Comparison of ENCODE assay signal across 14 cellular contexts in the genomic region with DNA sequence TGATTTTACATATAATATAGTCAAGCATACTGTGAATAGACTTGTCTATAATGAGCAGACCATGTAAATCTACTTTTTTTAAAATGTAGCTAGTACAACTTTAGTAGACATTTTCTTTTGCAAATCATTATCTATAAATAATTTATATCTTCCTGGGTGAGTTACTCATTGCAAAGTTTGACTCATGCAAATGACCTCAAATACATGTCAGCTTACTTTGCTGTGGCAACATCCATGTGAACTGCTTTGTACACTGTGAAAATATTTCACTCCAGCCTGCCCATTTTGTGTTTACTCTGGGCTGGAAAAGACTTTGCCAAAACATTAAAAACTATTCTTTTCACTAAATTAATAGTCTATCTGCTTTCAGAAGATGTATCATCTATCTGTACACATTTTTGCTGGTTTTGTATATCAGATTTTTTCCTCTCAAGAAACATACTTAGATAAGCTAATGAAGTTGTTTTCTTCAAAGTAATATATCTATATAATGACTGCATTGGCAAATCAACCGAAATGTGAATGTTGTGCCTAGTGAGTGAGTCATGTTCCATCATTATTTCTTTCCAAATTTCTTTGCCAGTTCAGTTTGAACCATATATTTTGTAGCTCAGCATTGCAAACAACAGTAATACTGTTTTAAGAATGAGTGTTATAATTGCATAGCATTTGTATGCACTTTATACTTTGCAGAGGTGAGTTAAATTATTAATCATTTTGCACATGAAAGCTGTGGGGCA. TPM values are rescaled to one million over a fixed set of nuclear protein-coding genes. Genes with fewer than 3 reads are reported as not detected.
DNase-seq lines count a peak whose midpoint lies in the region; ATAC-seq and TF ChIP-seq lines count a peak whose summit lies in the region.
"Had no signal": no experiment of that assay in that cellular context is flagged by ENCODE, and none has a peak within 500 bp of the region (broad histone marks: within the 10 kb centered on the region; RNA-seq: fewer than 3 reads in every experiment).

No MANE protein-coding gene starts in this region.

- H3K9me3 ChIP-seq in mammary epithelial cell (replicated peaks; ENCODE audit: insufficient read depth, low read length): no peaks in the 10 kb centered on the region
- no peaks in the 10 kb centered on the region for H3K9me3 ChIP-seq in right lobe of liver
- H3K9me3 ChIP-seq in CD8-positive, alpha-beta memory T cell (ENCODE audit: low read length): no peaks in the 10 kb centered on the region
- H3K9me3 ChIP-seq: lower lobe of right lung had no signal

- DNase-seq in Caki2 (ENCODE audit: low read depth): peak; percentile 21
- DNase-seq in HT-29 (ENCODE audit: low spot score): peak; percentile 75
- DNase-seq in mammary epithelial cell: peak; percentile 70
- DNase-seq in right lobe of liver: no peak
- no peak for DNase-seq in activated naive CD8-positive, alpha-beta T cell treated with anti-CD3 and anti-CD28 coated beads, Interleukin-2, amount 50 U/mL, for 24 hours
- no peak for DNase-seq in CD8-positive, alpha-beta memory T cell
- DNase-seq: activated CD4-positive, CD25-positive, alpha-beta regulatory T cell treated with anti-CD3 and anti-CD28 coated beads, Interleukin-2, amount 50 U/mL, for 72 hours; DMS153; lower lobe of right lung; NCI-H2107; right cardiac atrium; stimulated activated CD8-positive, alpha-beta memory T cell treated with anti-CD3 and anti-CD28 coated beads, Interleukin-4, amount 100 ng/mL, for 48 hours had no signal

- POLR2A ChIA-PET in CD8-positive, alpha-beta memory T cell (lab: Charles Lee): no interaction called here

- H3K27ac Mint-ChIP-seq in activated naive CD8-positive, alpha-beta T cell treated with anti-CD3 and anti-CD28 coated beads, Interleukin-2, amount 50 U/mL, for 24 hours: no peak overlapping the region
- no peak overlapping the region for H3K27ac Mint-ChIP-seq in CD8-positive, alpha-beta memory T cell

- BruUV-seq in mammary epithelial cell (replicated peaks; lab: Mats Ljungman, UMichigan): no TSS peak

- no peak overlapping the region for H2AFZ ChIP-seq in mammary epithelial cell (ENCODE audit: low read depth, low read length)

- H3K79me2 ChIP-seq in mammary epithelial cell (ENCODE audit: insufficient read depth, low read length): no peaks in the 10 kb centered on the region

- H3K4me2 ChIP-seq in mammary epithelial cell (ENCODE audit: insufficient read depth, low read depth, low read length): no peak overlapping the region

- CTCF ChIA-PET in mammary epithelial cell (lab: Charles Lee; ENCODE audit: low non-redundant PET): no interaction called here
- CTCF ChIA-PET in CD8-positive, alpha-beta memory T cell (lab: Charles Lee): no interaction called here

- H3K4me1 ChIP-seq in mammary epithelial cell (ENCODE audit: insufficient read depth, low read length) (peaks cover 4% of the 10 kb centered on the region), right lobe of liver (peaks cover 0 to 4% (median 2%) of the 10 kb centered on the region in 4 donors)
- no peaks in the 10 kb centered on the region for H3K4me1 ChIP-seq in CD8-positive, alpha-beta memory T cell (ENCODE audit: insufficient read depth, low read length)
- H3K4me1 ChIP-seq: lower lobe of right lung had no signal

- no peak for TF ChIP-seq POLR2A in right lobe of liver (IDR thresholded peaks at IDR 0.05)

- H3K36me3 Mint-ChIP-seq in activated naive CD8-positive, alpha-beta T cell treated with anti-CD3 and anti-CD28 coated beads, Interleukin-2, amount 50 U/mL, for 24 hours (ENCODE audit: low read depth): no peaks in the 10 kb centered on the region
- H3K36me3 Mint-ChIP-seq in CD8-positive, alpha-beta memory T cell: no peaks in the 10 kb centered on the region

- H3K4me3 ChIP-seq in mammary epithelial cell (replicated peaks in 1 of 3; ENCODE audit: insufficient read depth in 1 of 3, low read depth in 2 of 3, low read length in 3 of 3) (no peak overlapping the region), right lobe of liver (no peak overlapping the region)
- H3K4me3 ChIP-seq in CD8-positive, alpha-beta memory T cell (ENCODE audit: low read length): no peak overlapping the region
- H3K4me3 ChIP-seq: lower lobe of right lung had no signal

- no peak overlapping the region for H3K9ac ChIP-seq in mammary epithelial cell (ENCODE audit: insufficient read depth, low read length)

- H3K27ac ChIP-seq in mammary epithelial cell (ENCODE audit: insufficient read depth, low read depth, low read length) (peak overlapping the region; percentile 68), right lobe of liver (no peak overlapping the region)
- no peak overlapping the region for H3K27ac ChIP-seq in CD8-positive, alpha-beta memory T cell (ENCODE audit: low read depth, low read length)
- H3K27ac ChIP-seq: lower lobe of right lung had no signal

- H3K27me3 ChIP-seq in mammary epithelial cell (ENCODE audit: insufficient read depth, low read length) (no peaks in the 10 kb centered on the region), right lobe of liver (no peaks in the 10 kb centered on the region)
- no peaks in the 10 kb centered on the region for H3K27me3 ChIP-seq in CD8-positive, alpha-beta memory T cell (ENCODE audit: insufficient read depth, low read length, poor library complexity, severe bottlenecking)

- no peaks in the 10 kb centered on the region for H3K27me3 Mint-ChIP-seq in activated naive CD8-positive, alpha-beta T cell treated with anti-CD3 and anti-CD28 coated beads, Interleukin-2, amount 50 U/mL, for 24 hours
- peaks cover 0 to 6% of the 10 kb centered on the region in 2 donors for H3K27me3 Mint-ChIP-seq in CD8-positive, alpha-beta memory T cell

- in situ Hi-C loops in Caki2 (cut with HindIII; ENCODE audit: low pct_unique_long_range_greater_than_20kb, low sequenced_read_pairs): no loop called here
- in situ Hi-C loops in mammary epithelial cell (cut with MboI; ENCODE audit: low sequenced_read_pairs in 2 of 2): loop anchor here in 1 of 2 donors (10.0 to 25.0 kb wide), 2 partner anchors 403 to 480 kb away; no protein-coding TSS in a partner anchor

- no peaks in the 10 kb centered on the region for H3K9me3 Mint-ChIP-seq in activated naive CD8-positive, alpha-beta T cell treated with anti-CD3 and anti-CD28 coated beads, Interleukin-2, amount 50 U/mL, for 24 hours
- H3K9me3 Mint-ChIP-seq in CD8-positive, alpha-beta memory T cell: no peaks in the 10 kb centered on the region

- H3K4me3 Mint-ChIP-seq in activated naive CD8-positive, alpha-beta T cell treated with anti-CD3 and anti-CD28 coated beads, Interleukin-2, amount 50 U/mL, for 24 hours: no peak overlapping the region
- H3K4me3 Mint-ChIP-seq in CD8-positive, alpha-beta memory T cell: no peak overlapping the region

- intact Hi-C loops in mammary epithelial cell (cut with micrococcal nuclease): loop anchor here (10.0 kb wide), 1 partner anchor 270 kb away; no protein-coding TSS in a partner anchor
- intact Hi-C loops in right lobe of liver (cut with DNase I): no loop called here

- dilution Hi-C loops in mammary epithelial cell (cut with HindIII; ENCODE audit: low sequenced_read_pairs): no loop called here

- H4K20me1 ChIP-seq in mammary epithelial cell (ENCODE audit: insufficient read depth, low read length): no peaks in the 10 kb centered on the region

- WGBS in mammary epithelial cell (ENCODE audit: low coverage, missing lambda C conversion rate): 45% methylated on average over 1 of the region's 1 CpG
- WGBS in right lobe of liver (ENCODE audit: insufficient coverage, low coverage, low lambda C conversion rate, missing lambda C conversion rate): 15% methylated on average over 1 of the region's 1 CpG

- no peaks in the 10 kb centered on the region for H3K4me1 Mint-ChIP-seq in activated naive CD8-positive, alpha-beta T cell treated with anti-CD3 and anti-CD28 coated beads, Interleukin-2, amount 50 U/mL, for 24 hours
- no peaks in the 10 kb centered on the region for H3K4me1 Mint-ChIP-seq in CD8-positive, alpha-beta memory T cell

- ATAC-seq in right lobe of liver (peak; percentile 82 to 97 (median 86)), GM18519 (IDR thresholded peaks at IDR 0.05; ENCODE audit: low FRiP score, unreplicated experiment) (no peak), GM21423 (IDR thresholded peaks at IDR 0.05; ENCODE audit: unreplicated experiment) (no peak)
- no peak for ATAC-seq in activated naive CD8-positive, alpha-beta T cell treated with anti-CD3 and anti-CD28 coated beads, Interleukin-2, amount 50 U/mL, for 24 hours
- ATAC-seq: lower lobe of right lung, right cardiac atrium had no signal

- H3K36me3 ChIP-seq in mammary epithelial cell (ENCODE audit: insufficient read depth, low read length): no peaks in the 10 kb centered on the region
- no peaks in the 10 kb centered on the region for H3K36me3 ChIP-seq in right lobe of liver
- no peaks in the 10 kb centered on the region for H3K36me3 ChIP-seq in CD8-positive, alpha-beta memory T cell (ENCODE audit: insufficient read depth, low read length)
- H3K36me3 ChIP-seq: lower lobe of right lung had no signal

- TF ChIP-seq CTCF in mammary epithelial cell (conservative IDR thresholded peaks at IDR 0.05 in 1 of 2, IDR thresholded peaks at IDR 0.05 in 1 of 2; ENCODE audit: extremely low read depth in 1 of 2, insufficient read depth in 1 of 2, low read depth in 1 of 2, low read length in 2 of 2) (no peak), right lobe of liver (IDR thresholded peaks at IDR 0.05) (no peak)

RNA-seq across cellular contexts. Expression of a gene that starts 26.5 kb away (rescaled TPM):
- not detected in 2 replicates for total RNA-seq in Caki2 (2014; rRNA removed; shearing (Covaris generic); ENCODE audit: low replicate concordance)
- 0.70 and 2.2 TPM in 2 replicates for total RNA-seq in HT-29 (2014; rRNA removed; shearing (Covaris generic))
- total RNA-seq in mammary epithelial cell (under 1 TPM in 1 of 2 donors, not detected in 1; under 0.01 TPM), right lobe of liver (under 1 TPM; 0.06 to 0.35 (median 0.17) TPM)
- not detected for polyA plus RNA-seq in mammary epithelial cell
- not detected for polyA minus RNA-seq in mammary epithelial cell
- not detected for total RNA-seq in CD8-positive, alpha-beta memory T cell
- not detected for polyA plus RNA-seq in CD8-positive, alpha-beta memory T cell

RNA-seq across cellular contexts. Expression of a gene that starts 49.8 kb away (rescaled TPM):
- not detected in 2 replicates for total RNA-seq in Caki2 (2014; rRNA removed; shearing (Covaris generic); ENCODE audit: low replicate concordance)
- not detected in 2 replicates for total RNA-seq in HT-29 (2014; rRNA removed; shearing (Covaris generic))
- total RNA-seq in mammary epithelial cell (not detected), right lobe of liver (1 to 10 TPM in 5 of 6 experiments, under 1 TPM in 1; 0.42 to 1.8 (median 1.2) TPM)
- not detected for polyA plus RNA-seq in mammary epithelial cell
- polyA minus RNA-seq in mammary epithelial cell: not detected
- not detected for total RNA-seq in CD8-positive, alpha-beta memory T cell
- not detected for polyA plus RNA-seq in CD8-positive, alpha-beta memory T cell

Comparison
In these comparisons a context has a peak if more than half of its experiments do, and no peak if none do; other contexts are left out.
1. DNase-seq: peak in Caki2 (single experiment), HT-29 (single experiment) and mammary epithelial cell (single experiment); none in right lobe of liver (0 of 3), activated naive CD8-positive, alpha-beta T cell treated with anti-CD3 and anti-CD28 coated beads, Interleukin-2, amount 50 U/mL, for 24 hours (single experiment) and CD8-positive, alpha-beta memory T cell (0 of 5).
2. ATAC-seq: peak in right lobe of liver (4 of 4); none in GM18519 (single experiment), GM21423 (single experiment) and activated naive CD8-positive, alpha-beta T cell treated with anti-CD3 and anti-CD28 coated beads, Interleukin-2, amount 50 U/mL, for 24 hours (single experiment).